Comparison of ENCODE assay signal across 8 cellular contexts in genomic region chr2:30862054-30862651, GRCh38. TPM values are rescaled to one million over a fixed set of nuclear protein-coding genes. Genes with fewer than 3 reads are reported as not detected.
A peak's percentile ranks its signal among the peaks of the same experiment; 100 is the strongest.
DNase-seq lines count a peak whose midpoint lies in the region; ATAC-seq and TF ChIP-seq lines count a peak whose summit lies in the region.

No MANE protein-coding gene starts in this region.

- no peak overlapping the region for H2AFZ ChIP-seq in neural progenitor cell (replicated peaks)

- TF ChIP-seq CTCF in esophagus squamous epithelium (IDR thresholded peaks at IDR 0.05) (peak; percentile 25 to 50 (median 46)), neural progenitor cell (IDR thresholded peaks at IDR 0.05) (peak; percentile 75)

- no peak overlapping the region for H3K4me3 Mint-ChIP-seq in neural progenitor cell

- no peaks in the 10 kb centered on the region for H3K27me3 ChIP-seq in esophagus squamous epithelium
- H3K27me3 ChIP-seq in neural progenitor cell, result no peaks in the 10 kb centered on the region

- H3K27ac ChIP-seq in esophagus squamous epithelium, result no peak overlapping the region
- no peak overlapping the region for H3K27ac ChIP-seq in neural progenitor cell

- H3K9me3 Mint-ChIP-seq in neural progenitor cell, result no peaks in the 10 kb centered on the region

- H3K36me3 Mint-ChIP-seq in neural progenitor cell, result no peaks in the 10 kb centered on the region

- H4K20me1 ChIP-seq in neural progenitor cell (ENCODE audit: low read depth), result no peaks in the 10 kb centered on the region

- no peak overlapping the region for H3K4me3 ChIP-seq in esophagus squamous epithelium
- H3K4me3 ChIP-seq in neural progenitor cell, result no peak overlapping the region

- intact Hi-C loops in esophagus squamous epithelium (cut with DNase I), result loop anchor here (10.0 kb wide), 2 partner anchors 117 to 147 kb away; no protein-coding TSS in a partner anchor

- H3K4me1 ChIP-seq in esophagus squamous epithelium (peaks cover 0 to 19% (median 7%) of the 10 kb centered on the region in 3 donors), neural progenitor cell (no peaks in the 10 kb centered on the region)

- no peaks in the 10 kb centered on the region for H3F3A ChIP-seq in neural progenitor cell (ENCODE audit: low read depth)

- H3K9me3 ChIP-seq in esophagus squamous epithelium, result no peaks in the 10 kb centered on the region
- H3K9me3 ChIP-seq in neural progenitor cell (ENCODE audit: low read depth), result no peaks in the 10 kb centered on the region

- TF ChIP-seq POLR2A in esophagus squamous epithelium (IDR thresholded peaks at IDR 0.05), result no peak

- no peak for ATAC-seq in GM19023 (IDR thresholded peaks at IDR 0.05; ENCODE audit: unreplicated experiment)

- H3K9ac ChIP-seq in neural progenitor cell, result no peak overlapping the region

- no peaks in the 10 kb centered on the region for H3K4me1 Mint-ChIP-seq in neural progenitor cell

- H3K27ac Mint-ChIP-seq in neural progenitor cell, result no peak overlapping the region

- peak; percentile 79 for DNase-seq in ELR (ENCODE audit: low read depth)
- peak; percentile 64 for DNase-seq in HCEC 1CT
- peak; percentile 40 for DNase-seq in NCI-H226
- DNase-seq in activated CD4-positive, alpha-beta T cell treated with anti-CD3 and anti-CD28 coated beads for 1 hour, result peak; percentile 13
- DNase-seq in esophagus squamous epithelium (lab: John Stamatoyannopoulos, UW), result no peak
- DNase-seq in neural progenitor cell (ENCODE audit: low spot score), result peak; percentile 79
- no peak for DNase-seq in 8988T

- H3K79me2 ChIP-seq in neural progenitor cell (ENCODE audit: low read depth), result no peaks in the 10 kb centered on the region

- H3K4me2 ChIP-seq in neural progenitor cell, result no peak overlapping the region

- no peaks in the 10 kb centered on the region for H3K27me3 Mint-ChIP-seq in neural progenitor cell (ENCODE audit: insufficient read depth, low read depth)

- H3K36me3 ChIP-seq in esophagus squamous epithelium (no peaks in the 10 kb centered on the region), neural progenitor cell (no peaks in the 10 kb centered on the region)

- 4 to 11% methylated on average over 1 of the region's 3 CpGs for WGBS in esophagus squamous epithelium, 2 donors

RNA-seq across cellular contexts. Expression of gene CAPN13, which starts 54.9 kb away (rescaled TPM):
- 1 to 10 TPM in 2 of 4 donors, under 1 TPM in 2; 0.18 to 5.8 (median 1.8) TPM for total RNA-seq in esophagus squamous epithelium
- 0.25 TPM in 1 of 2 replicates, not detected in the other for total RNA-seq in neural progenitor cell (ENCODE audit: low replicate concordance)

Comparison
In these comparisons a context has a peak if more than half of its experiments do, and no peak if none do; other contexts are left out.
1. DNase-seq: peak in ELR (single experiment), HCEC 1CT (single experiment), NCI-H226 (single experiment), activated CD4-positive, alpha-beta T cell treated with anti-CD3 and anti-CD28 coated beads for 1 hour (single experiment) and neural progenitor cell (single experiment); none in esophagus squamous epithelium (single experiment) and 8988T (single experiment).